ENCODE assay signal across 1 cellular context in genomic region chr6:44225579-44226325, GRCh38.
TF ChIP-seq lines count a peak whose summit lies in the region.

No MANE protein-coding gene starts in this region.

TF ChIP-seq in K562, 482 proteins besides CTCF, POLR2A, EP300 and RAD21 (continues in another document):
- TF ChIP-seq TCF7 (IDR thresholded peaks at IDR 0.05; ENCODE audit: borderline replicate concordance) = peak; percentile 70; the same call in 1 of the 2 replicates
- peak; percentile 71 for TF ChIP-seq NBN (IDR thresholded peaks at IDR 0.05; ENCODE audit: low read depth)
- TF ChIP-seq AFF4 (CRISPR knock-in tag; IDR thresholded peaks at IDR 0.05) = peak; percentile 67; the same call in 1 of the 2 replicates
- peak; percentile 31; the same call in 1 of the 2 replicates for TF ChIP-seq RBFOX2 (IDR thresholded peaks at IDR 0.05; ENCODE audit: low read depth, low read length)
- TF ChIP-seq TARDBP (IDR thresholded peaks at IDR 0.05) = peak; percentile 59; the same call in 1 of the 2 replicates
- TF ChIP-seq HDAC3 (IDR thresholded peaks at IDR 0.05; ENCODE audit: borderline replicate concordance, partially characterized antibody) = no peak
- TF ChIP-seq DPF2 (IDR thresholded peaks at IDR 0.05) = peak; percentile 94
- peak; percentile 77 for TF ChIP-seq VEZF1 (CRISPR knock-in tag; IDR thresholded peaks at IDR 0.05)
- peak; percentile 24; the same call in 1 of the 2 replicates for TF ChIP-seq ETV1 (tag; conservative IDR thresholded peaks at IDR 0.05; ENCODE audit: low read depth)
- TF ChIP-seq BHLHE40 (IDR thresholded peaks at IDR 0.05; ENCODE audit: low read length) = peak; percentile 84
- TF ChIP-seq NFIC (IDR thresholded peaks at IDR 0.05) = peak; percentile 93
- TF ChIP-seq ZNF644 (tag; IDR thresholded peaks at IDR 0.05; ENCODE audit: low read depth) = peak; percentile 94
- TF ChIP-seq CREB1 (IDR thresholded peaks at IDR 0.05) = peak; percentile 57; the same call in 1 of the 2 replicates
- TF ChIP-seq CREB1 (CRISPR knock-in tag; IDR thresholded peaks at IDR 0.05) = 0 out of 2 replicates have a peak, but pooled peaks have one; percentile 28
- no peak for TF ChIP-seq ZNF655 (CRISPR knock-in tag; IDR thresholded peaks at IDR 0.05)
- peak; percentile 67; the same call in 1 of the 2 replicates for TF ChIP-seq NCOA1 (IDR thresholded peaks at IDR 0.05; ENCODE audit: low read depth)
- TF ChIP-seq MTA2 (IDR thresholded peaks at IDR 0.05; ENCODE audit: low read depth) = peak; percentile 93
- 0 out of 2 replicates have a peak, but pooled peaks have one; percentile 36 for TF ChIP-seq ZBTB1 (CRISPR knock-in tag; IDR thresholded peaks at IDR 0.05; ENCODE audit: borderline replicate concordance, low read depth)
- peak; percentile 15 for TF ChIP-seq KDM5B (IDR thresholded peaks at IDR 0.05; ENCODE audit: insufficient replicate concordance, low read depth, low read length)
- TF ChIP-seq PHB2 (IDR thresholded peaks at IDR 0.05; ENCODE audit: low read depth) = peak; percentile 81
- TF ChIP-seq POLR2B (IDR thresholded peaks at IDR 0.05; ENCODE audit: low read depth, partially characterized antibody) = no peak
- peak in 1 of 2 experiments; percentile 91; a peak in 2 of 4 replicates for TF ChIP-seq ZNF639 (CRISPR knock-in tag; conservative IDR thresholded peaks at IDR 0.05 in 1 of 2, IDR thresholded peaks at IDR 0.05 in 1 of 2)
- TF ChIP-seq BRD4 (IDR thresholded peaks at IDR 0.05) = no peak
- peak; percentile 11 for TF ChIP-seq ZFP36 (IDR thresholded peaks at IDR 0.05; ENCODE audit: low read depth, low read length, partially characterized antibody)
- no peak for TF ChIP-seq ARID3A (IDR thresholded peaks at IDR 0.05; ENCODE audit: borderline replicate concordance, low read depth, low read length)
- peak; percentile 55; the same call in 1 of the 2 replicates for TF ChIP-seq ZBTB7A (IDR thresholded peaks at IDR 0.05; ENCODE audit: borderline replicate concordance, control insufficient read depth, low read depth, low read length)
- TF ChIP-seq UBTF (IDR thresholded peaks at IDR 0.05; ENCODE audit: borderline replicate concordance in 1 of 2, low read depth in 2 of 2, low read length in 2 of 2) = peak in 1 of 2 experiments; percentile 62; a peak in 1 of 4 replicates
- TF ChIP-seq ZNF197 (CRISPR knock-in tag; IDR thresholded peaks at IDR 0.05; ENCODE audit: low read depth) = peak; percentile 86
- peak; percentile 94 for TF ChIP-seq HDAC2 (IDR thresholded peaks at IDR 0.05)
- peak; percentile 77; the same call in 1 of the 2 replicates for TF ChIP-seq ZNF583 (CRISPR knock-in tag; IDR thresholded peaks at IDR 0.05)
- no peak for TF ChIP-seq XRCC4 (IDR thresholded peaks at IDR 0.05; ENCODE audit: extremely low read depth, insufficient read depth, insufficient read length)
- no peak; the same call in 1 of the 2 replicates for TF ChIP-seq NR2C2 (CRISPR knock-in tag; IDR thresholded peaks at IDR 0.05)
- no peak; the same call in 1 of the 2 replicates for TF ChIP-seq NR2C2 (tag; IDR thresholded peaks at IDR 0.05)
- TF ChIP-seq CC2D1A (IDR thresholded peaks at IDR 0.05) = peak; percentile 92; the same call in 1 of the 2 replicates
- no peak for TF ChIP-seq ZFP1 (CRISPR knock-in tag; IDR thresholded peaks at IDR 0.05)
- TF ChIP-seq MCM2 (IDR thresholded peaks at IDR 0.05; ENCODE audit: low read depth) = no peak
- TF ChIP-seq GATAD2A (IDR thresholded peaks at IDR 0.05) = peak; percentile 77
- TF ChIP-seq ZNF586 (CRISPR knock-in tag; conservative IDR thresholded peaks at IDR 0.05) = no peak
- TF ChIP-seq HLTF (IDR thresholded peaks at IDR 0.05) = peak; percentile 83; the same call in 1 of the 2 replicates
- TF ChIP-seq MLLT1 (IDR thresholded peaks at IDR 0.05) = 0 out of 4 replicates have a peak, but pooled peaks of 1 of the 2 experiments have one; percentile 35
- no peak for TF ChIP-seq ATF4 (CRISPR knock-in tag; IDR thresholded peaks at IDR 0.05)
- TF ChIP-seq ZBTB33 (CRISPR knock-in tag; IDR thresholded peaks at IDR 0.05) = no peak
- TF ChIP-seq CBFA2T2 (conservative IDR thresholded peaks at IDR 0.05) = peak; percentile 99
- TF ChIP-seq DNMT1 (IDR thresholded peaks at IDR 0.05) = no peak; the same call in 1 of the 2 replicates
